20 cellular contexts compared by ENCODE assay signal in genomic region chr7:157475601-157476000, GRCh38.
"Had no signal": no experiment of that assay in that cellular context is flagged by ENCODE, and none has a peak within 500 bp of the region (broad histone marks: within the 10 kb centered on the region; RNA-seq: fewer than 3 reads in every experiment).

No MANE protein-coding gene starts in this region.

- H3K9me3 ChIP-seq: neutrophil, thyroid gland had no signal

- H3K27me3 Mint-ChIP-seq: activated CD4-positive, alpha-beta T cell treated with anti-CD3 and anti-CD28 coated beads for 36 hours; activated naive CD8-positive, alpha-beta T cell treated with anti-CD3 and anti-CD28 coated beads for 36 hours had no signal

- H3K4me1 Mint-ChIP-seq: WTC11 had no signal

- ATAC-seq: activated CD4-positive, alpha-beta T cell treated with anti-CD3 and anti-CD28 coated beads for 36 hours; gastroesophageal sphincter; left ventricle myocardium superior; sciatic nerve; SK-N-SH treated with all-trans-retinoic acid at 6 μM for 48 hours; stimulated activated naive CD8-positive, alpha-beta T cell treated with anti-CD3 and anti-CD28 coated beads, Interleukin-15, Interleukin-2, amounts not matched to agents 100 U/mL and 50 U/mL, for 24 hours had no signal

- H3K4me3 Mint-ChIP-seq: activated CD4-positive, alpha-beta T cell treated with anti-CD3 and anti-CD28 coated beads for 36 hours; activated naive CD8-positive, alpha-beta T cell treated with anti-CD3 and anti-CD28 coated beads for 36 hours; activated T-helper 1 cell treated with anti-CD3 and anti-CD28 coated beads, Interleukin-12 subunit alpha, Interleukin-12 subunit beta, Interleukin-2, Interleukin-4 antibody, amounts not matched to agents 30 ng/mL and 10 ng/mL and 1 ng/mL, durations not matched to agents 14 hours and 24 hours and 36 hours; natural killer cell treated with Interleukin-12 subunit alpha and Interleukin-12 subunit beta and Interleukin-15 and Interleukin-18, amount 100 ng/mL, for 72 hours; WTC11 had no signal

- DNase-seq: activated CD4-positive, alpha-beta T cell treated with anti-CD3 and anti-CD28 coated beads for 36 hours; activated naive CD8-positive, alpha-beta T cell treated with anti-CD3 and anti-CD28 coated beads for 36 hours; cortex of kidney; hypothalamus; left ventricle myocardium superior; midbrain; stimulated activated CD4-positive, alpha-beta T cell treated with anti-CD3 and anti-CD28 coated beads, Interleukin-4, amount 100 ng/mL, for 24 hours; stimulated activated naive CD8-positive, alpha-beta T cell treated with anti-CD3 and anti-CD28 coated beads, Interleukin-15, Interleukin-2, amounts not matched to agents 100 U/mL and 50 U/mL, for 24 hours; substantia nigra; T-helper 1 cell; T-helper 9 cell; thyroid gland had no signal

- H3K27ac Mint-ChIP-seq: activated CD4-positive, alpha-beta T cell treated with anti-CD3 and anti-CD28 coated beads for 36 hours; activated naive CD8-positive, alpha-beta T cell treated with anti-CD3 and anti-CD28 coated beads for 36 hours; activated T-helper 1 cell treated with anti-CD3 and anti-CD28 coated beads, Interleukin-12 subunit alpha, Interleukin-12 subunit beta, Interleukin-2, Interleukin-4 antibody, amounts not matched to agents 30 ng/mL and 10 ng/mL and 1 ng/mL, durations not matched to agents 14 hours and 24 hours and 36 hours; natural killer cell treated with Interleukin-12 subunit alpha and Interleukin-12 subunit beta and Interleukin-15 and Interleukin-18, amount 100 ng/mL, for 72 hours; WTC11 had no signal

- H3K4me3 ChIP-seq: gastroesophageal sphincter, smooth muscle cell, thyroid gland had no signal

- H3K36me3 ChIP-seq: gastroesophageal sphincter, neutrophil, thyroid gland had no signal

- H3K27me3 ChIP-seq: neutrophil, thyroid gland had no signal
